ENCODE assay signal across 8 cellular contexts in genomic region chr16:29613307-29614057, GRCh38. TPM values are rescaled to one million over a fixed set of nuclear protein-coding genes. Genes with fewer than 3 reads are reported as not detected.
A peak's percentile ranks its signal among the peaks of the same experiment; 100 is the strongest.
DNase-seq lines count a peak whose midpoint lies in the region; TF ChIP-seq lines count a peak whose summit lies in the region.
"Not testable (repeated sequence)": the region's sequence is repeated elsewhere in the genome, so short reads cannot be mapped to it uniquely, and the experiment has no call there.

No MANE protein-coding gene starts in this region.

- CTCF ChIA-PET in Calu3 (lab: Charles Lee), result not testable (repeated sequence)

- H3K9me3 Mint-ChIP-seq in Calu3 (ENCODE audit: low read depth, unreplicated experiment); activated T-helper 2 cell treated with anti-CD3 and anti-CD28 coated beads, Interferon-gamma antibody, Interleukin-2, Interleukin-4, amounts not matched to agents 10 μg/mL and 5 μg/mL and 100 μg/mL, durations not matched to agents 14 hours and 24 hours and 36 hours: not testable (repeated sequence)

- peak overlapping the region; percentile 91 for H3K4me3 Mint-ChIP-seq in Calu3 (ENCODE audit: low read depth, unreplicated experiment)
- peak overlapping the region; percentile 95 for H3K4me3 Mint-ChIP-seq in activated T-helper 2 cell treated with anti-CD3 and anti-CD28 coated beads, Interferon-gamma antibody, Interleukin-2, Interleukin-4, amounts not matched to agents 10 μg/mL and 5 μg/mL and 100 μg/mL, durations not matched to agents 14 hours and 24 hours and 36 hours (ENCODE audit: low read depth)

- H3K27ac Mint-ChIP-seq in Calu3 (ENCODE audit: unreplicated experiment), result peak overlapping the region; percentile 96
- peak overlapping the region; percentile 99 for H3K27ac Mint-ChIP-seq in activated T-helper 2 cell treated with anti-CD3 and anti-CD28 coated beads, Interferon-gamma antibody, Interleukin-2, Interleukin-4, amounts not matched to agents 10 μg/mL and 5 μg/mL and 100 μg/mL, durations not matched to agents 14 hours and 24 hours and 36 hours

- not testable (repeated sequence) for H3F3A ChIP-seq in MM.1S (ENCODE audit: insufficient read depth, low read length)

- not testable (repeated sequence) for H3K36me3 ChIP-seq in MM.1S (replicated peaks; ENCODE audit: insufficient read depth, low read length); fibroblast of lung (ENCODE audit: control insufficient read depth, insufficient read depth, low read length)

- H3K27me3 Mint-ChIP-seq in Calu3 (ENCODE audit: unreplicated experiment); activated T-helper 2 cell treated with anti-CD3 and anti-CD28 coated beads, Interferon-gamma antibody, Interleukin-2, Interleukin-4, amounts not matched to agents 10 μg/mL and 5 μg/mL and 100 μg/mL, durations not matched to agents 14 hours and 24 hours and 36 hours (ENCODE audit: low read depth): not testable (repeated sequence)

- H3K27ac ChIP-seq in MM.1S (ENCODE audit: low read length), result peak overlapping the region; percentile 31; the same call in 1 of the 2 replicates
- H3K27ac ChIP-seq in fibroblast of lung (ENCODE audit: insufficient read depth, low read length), result peak overlapping the region; percentile 84

- not testable (repeated sequence) for BruUV-seq in Calu3 (replicated peaks; lab: Mats Ljungman, UMichigan)

- H3K79me2 ChIP-seq in MM.1S (ENCODE audit: low read length), result peaks cover 20% of the 10 kb centered on the region
- not testable (repeated sequence) for H3K79me2 ChIP-seq in fibroblast of lung (ENCODE audit: control insufficient read depth, insufficient read depth, low read length)

- H2AFZ ChIP-seq in MM.1S (ENCODE audit: low read length) (peak overlapping the region; percentile 72; the same call in 1 of the 2 replicates), fibroblast of lung (ENCODE audit: low read length) (peak overlapping the region; percentile 76)

- peaks cover 43% of the 10 kb centered on the region for H3K36me3 Mint-ChIP-seq in Calu3 (ENCODE audit: insufficient read depth, unreplicated experiment)
- H3K36me3 Mint-ChIP-seq in activated T-helper 2 cell treated with anti-CD3 and anti-CD28 coated beads, Interferon-gamma antibody, Interleukin-2, Interleukin-4, amounts not matched to agents 10 μg/mL and 5 μg/mL and 100 μg/mL, durations not matched to agents 14 hours and 24 hours and 36 hours (ENCODE audit: low read depth), result peaks cover 29% of the 10 kb centered on the region

- intact Hi-C loops in Calu3 (cut with micrococcal nuclease; ENCODE audit: unreplicated experiment), result not testable (repeated sequence)
- intact Hi-C loops in activated T-helper 2 cell treated with anti-CD3 and anti-CD28 coated beads, Interferon-gamma antibody, Interleukin-2, Interleukin-4, amounts not matched to agents 10 μg/mL and 5 μg/mL and 100 μg/mL, durations not matched to agents 14 hours and 24 hours and 36 hours (cut with micrococcal nuclease), result loop anchor here (5.0 kb wide), 1 partner anchor 49 kb away; the partner anchor contains the start of gene SPN

- H3K4me1 Mint-ChIP-seq in Calu3 (ENCODE audit: low read depth, unreplicated experiment), result not testable (repeated sequence)
- H3K4me1 Mint-ChIP-seq in activated T-helper 2 cell treated with anti-CD3 and anti-CD28 coated beads, Interferon-gamma antibody, Interleukin-2, Interleukin-4, amounts not matched to agents 10 μg/mL and 5 μg/mL and 100 μg/mL, durations not matched to agents 14 hours and 24 hours and 36 hours (ENCODE audit: low read depth), result peaks cover 15% of the 10 kb centered on the region

- H3K27me3 ChIP-seq in MM.1S (replicated peaks; ENCODE audit: insufficient read depth, low read length); fibroblast of lung (ENCODE audit: control insufficient read depth, insufficient read depth, low read length): not testable (repeated sequence)

- H3K4me3 ChIP-seq in MM.1S (ENCODE audit: low read length) (peak overlapping the region; percentile 87), fibroblast of lung (replicated peaks in 1 of 4; ENCODE audit: control extremely low read depth in 1 of 4, insufficient read depth in 1 of 4, low read depth in 3 of 4, low read length in 4 of 4) (peak overlapping the region; percentile 60 to 65 (median 64))

- H3K9me2 ChIP-seq in MM.1S (replicated peaks; ENCODE audit: insufficient read depth, low read length), result not testable (repeated sequence)

- H3K4me2 ChIP-seq in MM.1S (ENCODE audit: low read depth, low read length), result peak overlapping the region; percentile 58; the same call in 1 of the 2 replicates
- peak overlapping the region; percentile 78 for H3K4me2 ChIP-seq in fibroblast of lung (ENCODE audit: extremely low read depth, insufficient read depth, low read length)

- H3K9ac ChIP-seq in MM.1S (ENCODE audit: low read length) (peak overlapping the region; percentile 78), fibroblast of lung (ENCODE audit: insufficient read depth, low read length) (peak overlapping the region; percentile 77)

- not testable (repeated sequence) for H4K20me1 ChIP-seq in MM.1S (ENCODE audit: insufficient read depth, low read length); fibroblast of lung (ENCODE audit: control insufficient read depth, extremely low read depth, insufficient read depth, low read length)

- not testable (repeated sequence) for TF ChIP-seq CTCF in Calu3 (IDR thresholded peaks at IDR 0.05; ENCODE audit: unreplicated experiment); MM.1S (IDR thresholded peaks at IDR 0.05; ENCODE audit: low read length); fibroblast of lung (conservative IDR thresholded peaks at IDR 0.05 in 1 of 2, IDR thresholded peaks at IDR 0.05 in 1 of 2; ENCODE audit: low read depth in 1 of 2, low read length in 2 of 2)

- H3K9me3 ChIP-seq in MM.1S (replicated peaks; ENCODE audit: insufficient read depth, low read length); fibroblast of lung (ENCODE audit: control insufficient read depth, insufficient read depth, low read depth, low read length): not testable (repeated sequence)

- DNase-seq in Calu3, result peak; percentile 96
- peak; percentile 71 for DNase-seq in GOT3 (lab: John Stamatoyannopoulos, UW)
- DNase-seq in MM.1S, result peak; percentile 92
- peak; percentile 72 for DNase-seq in SIG-M5 treated with dmso at 0.1 percent for 504 hours (lab: John Stamatoyannopoulos, UW; ENCODE audit: unreplicated experiment)
- peak; percentile 87 for DNase-seq in activated T-helper 2 cell treated with anti-CD3 and anti-CD28 coated beads, Interferon-gamma antibody, Interleukin-2, Interleukin-4, amounts not matched to agents 10 μg/mL and 5 μg/mL and 100 μg/mL, durations not matched to agents 14 hours and 24 hours and 36 hours (ENCODE audit: low spot score)
- DNase-seq in fibroblast of lung (ENCODE audit: low read depth in 2 of 2), result peak; percentile 71 to 79
- peak; percentile 79 for DNase-seq in myocyte (ENCODE audit: low read depth)
- peak; percentile 88 for DNase-seq in stimulated activated CD8-positive, alpha-beta memory T cell treated with anti-CD3 and anti-CD28 coated beads, Interleukin-4, amount 100 ng/mL, for 24 hours (ENCODE audit: low read depth)

- not testable (repeated sequence) for H3K4me1 ChIP-seq in MM.1S (ENCODE audit: low read length); fibroblast of lung (ENCODE audit: control insufficient read depth, extremely low read depth, insufficient read depth, low read length)

RNA-seq across cellular contexts. Expression of gene SPN, which starts 49.6 kb away (rescaled TPM):
- total RNA-seq in Calu3 (2022), result not detected in 2 replicates
- total RNA-seq in activated T-helper 2 cell treated with anti-CD3 and anti-CD28 coated beads, Interferon-gamma antibody, Interleukin-2, Interleukin-4, amounts not matched to agents 10 μg/mL and 5 μg/mL and 100 μg/mL, durations not matched to agents 14 hours and 24 hours and 36 hours, result 254 and 258 TPM in 2 replicates
- not detected in 2 replicates for total RNA-seq in fibroblast of lung
- 0.01 and 0.05 TPM in 2 replicates for polyA plus RNA-seq in fibroblast of lung
- not detected in 2 replicates for polyA plus RNA-seq in fibroblast of lung (2012)
- not detected in 2 replicates for polyA minus RNA-seq in fibroblast of lung (ENCODE audit: low replicate concordance)
- total RNA-seq in myocyte, result not detected in 2 replicates
- not detected for polyA plus RNA-seq in myocyte (2012)

Comparison
In these comparisons a context has a peak if more than half of its experiments do, and no peak if none do; other contexts are left out.
1. Peak in every context shown above with its lines: DNase-seq, H3K4me3 ChIP-seq and H3K27ac ChIP-seq.
2. RNA of gene SPN, which starts 49.6 kb away (total RNA-seq): 254 to 258 TPM in activated T-helper 2 cell treated with anti-CD3 and anti-CD28 coated beads, Interferon-gamma antibody, Interleukin-2, Interleukin-4, amounts not matched to agents 10 μg/mL and 5 μg/mL and 100 μg/mL, durations not matched to agents 14 hours and 24 hours and 36 hours; not detected in Calu3, not detected in fibroblast of lung and not detected in myocyte; every median in the first group is over 100 times any median in the second.